In genomic region chr18:69889009-69889408, GRCh38 we compare ENCODE assay signal across 1 cellular context.
A peak's percentile ranks its signal among the peaks of the same experiment; 100 is the strongest.
TF ChIP-seq lines count a peak whose summit lies in the region.

No MANE protein-coding gene starts in this region.

TF ChIP-seq in GM12878, 131 proteins besides CTCF, POLR2A, EP300 and RAD21 (continues in another document):
- TF ChIP-seq NR2F1 (conservative IDR thresholded peaks at IDR 0.05), result no peak
- TF ChIP-seq NBN (IDR thresholded peaks at IDR 0.05), result no peak
- no peak for TF ChIP-seq ZBTB33 (IDR thresholded peaks at IDR 0.05)
- peak; percentile 84 for TF ChIP-seq RUNX3 (IDR thresholded peaks at IDR 0.05; ENCODE audit: low read length)
- TF ChIP-seq CBFB (IDR thresholded peaks at IDR 0.05; ENCODE audit: low read depth), result no peak
- TF ChIP-seq ZSCAN29 (IDR thresholded peaks at IDR 0.05), result no peak
- no peak for TF ChIP-seq SUPT20H (IDR thresholded peaks at IDR 0.05; ENCODE audit: borderline replicate concordance, control insufficient read depth, low read depth, low read length)
- no peak for TF ChIP-seq CHD2 (IDR thresholded peaks at IDR 0.05; ENCODE audit: borderline replicate concordance, low read depth, low read length)
- no peak for TF ChIP-seq ESRRA (IDR thresholded peaks at IDR 0.05; ENCODE audit: low read length)
- no peak for TF ChIP-seq SREBF1 (IDR thresholded peaks at IDR 0.05; ENCODE audit: low read length)
- TF ChIP-seq NFXL1 (IDR thresholded peaks at IDR 0.05; ENCODE audit: borderline replicate concordance), result no peak
- no peak for TF ChIP-seq DPF2 (IDR thresholded peaks at IDR 0.05)
- no peak for TF ChIP-seq MTA3 (IDR thresholded peaks at IDR 0.05; ENCODE audit: borderline replicate concordance, low read length)
- no peak for TF ChIP-seq SIN3A (IDR thresholded peaks at IDR 0.05; ENCODE audit: low read depth, low read length)
- TF ChIP-seq POLR2AphosphoS5 (IDR thresholded peaks at IDR 0.05; ENCODE audit: low read length), result no peak
- 0 out of 2 replicates have a peak, but pooled peaks have one; percentile 18 for TF ChIP-seq IKZF1 (conservative IDR thresholded peaks at IDR 0.05)
- TF ChIP-seq SKIL (IDR thresholded peaks at IDR 0.05; ENCODE audit: low read depth, poor library complexity, severe bottlenecking), result no peak
- TF ChIP-seq YBX1 (IDR thresholded peaks at IDR 0.05), result no peak
- TF ChIP-seq KDM1A (IDR thresholded peaks at IDR 0.05; ENCODE audit: borderline replicate concordance), result no peak
- no peak for TF ChIP-seq RELB (IDR thresholded peaks at IDR 0.05; ENCODE audit: low read depth)
- TF ChIP-seq POU2F2 (IDR thresholded peaks at IDR 0.05; ENCODE audit: borderline replicate concordance, low read depth, low read length), result no peak
- no peak for TF ChIP-seq RFX5 (IDR thresholded peaks at IDR 0.05; ENCODE audit: low read depth, low read length)
- no peak for TF ChIP-seq JUND (IDR thresholded peaks at IDR 0.05; ENCODE audit: low read depth, low read length)
- peak; percentile 67; the same call in 1 of the 2 replicates for TF ChIP-seq NFIC (IDR thresholded peaks at IDR 0.05; ENCODE audit: low read depth, low read length)
- no peak for TF ChIP-seq SP1 (IDR thresholded peaks at IDR 0.05; ENCODE audit: low read depth, low read length)
- no peak for TF ChIP-seq BCL3 (IDR thresholded peaks at IDR 0.05; ENCODE audit: borderline replicate concordance, insufficient read depth, low read depth, low read length, poor library complexity, severe bottlenecking)
- peak; percentile 15; the same call in 1 of the 2 replicates for TF ChIP-seq IRF4 (IDR thresholded peaks at IDR 0.05; ENCODE audit: low read depth, low read length)
- no peak for TF ChIP-seq CHD1 (IDR thresholded peaks at IDR 0.05; ENCODE audit: low read depth, low read length)
- no peak for TF ChIP-seq CUX1 (IDR thresholded peaks at IDR 0.05; ENCODE audit: insufficient replicate concordance, low read depth, low read length)
- TF ChIP-seq TAF1 (IDR thresholded peaks at IDR 0.05; ENCODE audit: borderline replicate concordance, low read depth, low read length), result no peak
- TF ChIP-seq JUNB (IDR thresholded peaks at IDR 0.05), result peak; percentile 57
- TF ChIP-seq YY1 (IDR thresholded peaks at IDR 0.05; ENCODE audit: low read depth, low read length), result no peak
- TF ChIP-seq IRF3 (IDR thresholded peaks at IDR 0.05), result no peak
- TF ChIP-seq PML (IDR thresholded peaks at IDR 0.05; ENCODE audit: low read length), result no peak
- TF ChIP-seq ZNF207 (IDR thresholded peaks at IDR 0.05; ENCODE audit: borderline replicate concordance), result no peak
- TF ChIP-seq MYB (IDR thresholded peaks at IDR 0.05; ENCODE audit: borderline replicate concordance, low read depth, low read length), result no peak
- TF ChIP-seq NRF1 (conservative IDR thresholded peaks at IDR 0.05; ENCODE audit: low read depth, low read length), result no peak
- TF ChIP-seq NR2C1 (IDR thresholded peaks at IDR 0.05), result no peak
- no peak for TF ChIP-seq HSF1 (IDR thresholded peaks at IDR 0.05; ENCODE audit: low read depth, low read length)
- TF ChIP-seq WRNIP1 (IDR thresholded peaks at IDR 0.05; ENCODE audit: borderline replicate concordance, low read depth, low read length), result no peak
- TF ChIP-seq MAX (IDR thresholded peaks at IDR 0.05; ENCODE audit: low read depth, low read length), result no peak
- TF ChIP-seq ASH2L (IDR thresholded peaks at IDR 0.05; ENCODE audit: borderline replicate concordance, low read depth), result no peak
- TF ChIP-seq BMI1 (IDR thresholded peaks at IDR 0.05; ENCODE audit: borderline replicate concordance), result no peak
- TF ChIP-seq MEF2B (IDR thresholded peaks at IDR 0.05; ENCODE audit: partially characterized antibody, poor library complexity, severe bottlenecking), result no peak
- no peak for TF ChIP-seq LARP7 (IDR thresholded peaks at IDR 0.05)
- no peak for TF ChIP-seq ZNF687 (IDR thresholded peaks at IDR 0.05)
- TF ChIP-seq MEF2A (IDR thresholded peaks at IDR 0.05; ENCODE audit: insufficient read depth, low read depth, low read length), result peak; percentile 72; the same call in 1 of the 2 replicates
- TF ChIP-seq TCF7 (IDR thresholded peaks at IDR 0.05; ENCODE audit: borderline replicate concordance), result no peak
